ENCODE assay signal across 37 cellular contexts in the genomic region with DNA sequence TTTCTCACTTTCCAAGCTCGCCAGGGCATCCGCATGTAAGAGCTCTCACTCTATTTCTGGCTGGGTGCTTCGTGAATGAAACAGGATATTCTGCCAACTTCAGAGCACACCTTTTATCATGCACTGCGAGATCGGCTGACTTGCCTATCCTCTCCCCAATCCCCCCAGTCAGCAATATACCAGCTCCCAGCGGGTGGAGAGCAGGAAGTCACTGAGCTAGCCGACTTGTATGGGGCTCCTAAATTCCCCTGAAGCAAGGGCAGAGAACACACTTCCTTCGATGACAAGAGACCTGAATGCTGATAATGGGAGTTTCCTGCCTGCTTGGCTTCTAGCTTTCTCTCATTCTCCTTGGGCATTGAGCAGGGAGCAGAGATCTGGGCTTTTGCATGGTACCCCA.
"Had no signal": no experiment of that assay in that cellular context is flagged by ENCODE, and none has a peak within 500 bp of the region (broad histone marks: within the 10 kb centered on the region; RNA-seq: fewer than 3 reads in every experiment).

No MANE protein-coding gene starts in this region.

- H3K9me3 ChIP-seq: adrenal gland, MG63, Peyer's patch, SJSA1, SK-N-SH had no signal

- FAIRE-seq: bronchial epithelial cell had no signal

- H3K27me3 ChIP-seq: adrenal gland, MG63, Peyer's patch, SJSA1 had no signal

- H3K4me3 Mint-ChIP-seq: activated B cell treated with CpG ODN at 0.5 μM for 24 hours; activated CD4-positive, alpha-beta memory T cell treated with anti-CD3 and anti-CD28 coated beads for 36 hours; activated naive CD4-positive, alpha-beta T cell treated with anti-CD3 and anti-CD28 coated beads for 36 hours; activated T-cell treated with anti-CD3 and anti-CD28 coated beads, Interleukin-2, amount 50 U/mL, for 4 hours; activated T-helper 1 cell treated with anti-CD3 and anti-CD28 coated beads, Interleukin-12 subunit alpha, Interleukin-12 subunit beta, Interleukin-2, Interleukin-4 antibody, amounts not matched to agents 30 ng/mL and 10 ng/mL and 1 ng/mL, durations not matched to agents 14 hours and 24 hours and 36 hours; brain; T-helper 1 cell treated with Interleukin-12 subunit alpha and Interleukin-12 subunit beta and Interleukin-4 antibody, amounts not matched to agents 30 μg/mL and 1 μg/mL, for 36 hours; T-helper 2 cell treated with Interferon-gamma antibody and Interleukin-4, amounts not matched to agents 5 μg/mL and 100 μg/mL, for 36 hours had no signal

- DNase-seq: activated B cell treated with CpG ODN at 0.5 μM for 24 hours; activated CD4-positive, alpha-beta memory T cell treated with anti-CD3 and anti-CD28 coated beads for 36 hours; activated CD4-positive, alpha-beta T cell treated with anti-CD3 and anti-CD28 coated beads for 4 hours; activated CD4-positive, alpha-beta T cell treated with anti-CD3 and anti-CD28 coated beads, Interleukin-2, amount 50 U/mL, for 1 hour; activated CD4-positive, CD25-positive, alpha-beta regulatory T cell treated with anti-CD3 and anti-CD28 coated beads, Interleukin-2, amount 50 U/mL, for 72 hours; activated CD8-positive, alpha-beta memory T cell treated with anti-CD3 and anti-CD28 coated beads, Interleukin-2, amount 50 U/mL, for 4 hours; activated gamma-delta T cell treated with Interleukin-2 at 50 U/mL for 16 hours; activated naive CD4-positive, alpha-beta T cell treated with anti-CD3 and anti-CD28 coated beads for 36 hours; activated T-cell treated with anti-CD3 and anti-CD28 coated beads for 4 hours; activated T-cell treated with anti-CD3 and anti-CD28 coated beads, Interleukin-2, amount 50 U/mL, for 4 hours; adrenal gland; caudate nucleus; cerebellar nuclear complex; MG63; NCI-H1048; NCI-H1105 treated with DMSO at 0.1 percent for 48 hours; NCI-H1436; NCI-H1694; NCI-H1930; NCI-H2081 treated with DMSO at 0.1 percent for 48 hours; NCI-H2171; NCI-H510A; NCI-H526; NCI-H748 treated with DMSO at 0.1 percent for 48 hours; NK-92 treated with Interleukin-12 subunit alpha and Interleukin-12 subunit beta, amount 100 ng/mL, for 24 hours; PC-3; Peyer's patch; RPMI8226; SHP77 treated with DMSO at 0.1 percent for 48 hours; SK-N-SH had no signal

- H3K36me3 ChIP-seq: adrenal gland, MG63, Peyer's patch, SJSA1 had no signal

- H3K27me3 Mint-ChIP-seq: activated B cell treated with CpG ODN at 0.5 μM for 24 hours; activated CD4-positive, alpha-beta memory T cell treated with anti-CD3 and anti-CD28 coated beads for 36 hours had no signal

- H3K9ac ChIP-seq: SK-N-SH had no signal

- H3K9me3 Mint-ChIP-seq: activated B cell treated with CpG ODN at 0.5 μM for 24 hours; activated CD4-positive, alpha-beta memory T cell treated with anti-CD3 and anti-CD28 coated beads for 36 hours; activated naive CD4-positive, alpha-beta T cell treated with anti-CD3 and anti-CD28 coated beads for 36 hours; activated naive CD4-positive, alpha-beta T cell treated with anti-CD3 and anti-CD28 coated beads, Interleukin-2, amount 50 U/mL, for 72 hours; activated T-cell treated with anti-CD3 and anti-CD28 coated beads, Interleukin-2, amount 50 U/mL, for 4 hours; activated T-helper 1 cell treated with anti-CD3 and anti-CD28 coated beads, Interleukin-12 subunit alpha, Interleukin-12 subunit beta, Interleukin-2, Interleukin-4 antibody, amounts not matched to agents 30 ng/mL and 10 ng/mL and 1 ng/mL, durations not matched to agents 14 hours and 24 hours and 36 hours; brain; T-helper 1 cell treated with Interleukin-12 subunit alpha and Interleukin-12 subunit beta and Interleukin-4 antibody, amounts not matched to agents 30 μg/mL and 1 μg/mL, for 36 hours had no signal

- H3K27ac Mint-ChIP-seq: activated B cell treated with CpG ODN at 0.5 μM for 24 hours; activated CD4-positive, alpha-beta memory T cell treated with anti-CD3 and anti-CD28 coated beads for 36 hours; activated naive CD4-positive, alpha-beta T cell treated with anti-CD3 and anti-CD28 coated beads for 36 hours; activated naive CD4-positive, alpha-beta T cell treated with anti-CD3 and anti-CD28 coated beads, Interleukin-2, amount 50 U/mL, for 72 hours; activated T-helper 1 cell treated with anti-CD3 and anti-CD28 coated beads, Interleukin-12 subunit alpha, Interleukin-12 subunit beta, Interleukin-2, Interleukin-4 antibody, amounts not matched to agents 30 ng/mL and 10 ng/mL and 1 ng/mL, durations not matched to agents 14 hours and 24 hours and 36 hours; brain; T-helper 1 cell treated with Interleukin-12 subunit alpha and Interleukin-12 subunit beta and Interleukin-4 antibody, amounts not matched to agents 30 μg/mL and 1 μg/mL, for 36 hours; T-helper 2 cell treated with Interferon-gamma antibody and Interleukin-4, amounts not matched to agents 5 μg/mL and 100 μg/mL, for 36 hours had no signal

- H3K27ac ChIP-seq: adrenal gland, Peyer's patch, SJSA1 had no signal

- H3K4me3 ChIP-seq: adrenal gland, MG63, Peyer's patch, SJSA1 had no signal

- H3K36me3 Mint-ChIP-seq: activated CD4-positive, alpha-beta memory T cell treated with anti-CD3 and anti-CD28 coated beads for 36 hours; activated naive CD4-positive, alpha-beta T cell treated with anti-CD3 and anti-CD28 coated beads, Interleukin-2, amount 50 U/mL, for 72 hours; brain had no signal

- H3K4me1 ChIP-seq: adrenal gland, Peyer's patch had no signal

- H3K4me2 ChIP-seq: SK-N-SH had no signal
